24 cellular contexts compared by ENCODE assay signal in the genomic region with DNA sequence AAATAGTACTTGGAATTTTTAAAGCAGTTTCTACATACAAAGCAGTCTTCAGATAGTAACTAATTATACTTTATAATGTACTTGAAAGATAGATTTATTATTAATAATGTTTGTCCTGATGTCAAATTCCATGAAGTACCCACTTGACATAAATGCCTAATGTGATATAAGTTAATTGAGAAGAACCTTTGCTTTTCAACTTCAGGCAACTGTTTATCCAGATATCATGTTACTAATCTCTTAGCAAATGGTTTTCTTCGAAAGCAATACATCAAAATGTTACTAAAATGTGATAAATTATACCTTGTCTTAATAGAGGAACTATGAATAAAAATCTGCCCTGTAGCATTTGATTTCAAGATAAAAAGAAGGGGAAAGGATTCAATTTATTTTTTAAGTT.
"Had no signal": no experiment of that assay in that cellular context is flagged by ENCODE, and none has a peak within 500 bp of the region (broad histone marks: within the 10 kb centered on the region; RNA-seq: fewer than 3 reads in every experiment).

No MANE protein-coding gene starts in this region.

- DNase-seq: activated B cell treated with CpG ODN at 0.5 μM for 24 hours; activated CD4-positive, alpha-beta T cell treated with anti-CD3 and anti-CD28 coated beads for 1 hour; activated CD4-positive, alpha-beta T cell treated with anti-CD3 and anti-CD28 coated beads, Interleukin-2, amount 10 ng/mL, durations not matched to agents 24 days and 14 days; activated CD4-positive, alpha-beta T cell treated with anti-CD3 and anti-CD28 coated beads, Interleukin-2, amount 50 U/mL, for 48 hours; activated CD8-positive, alpha-beta memory T cell treated with anti-CD3 and anti-CD28 coated beads for 24 hours; activated gamma-delta T cell; activated naive CD4-positive, alpha-beta T cell treated with anti-CD3 and anti-CD28 coated beads for 36 hours; activated T-cell treated with anti-CD3 and anti-CD28 coated beads, Interleukin-2, amount 50 U/mL, for 4 hours; amygdala; cortex of kidney; KBM-7; NCI-H1048; NCI-H1436; NCI-H1694 treated with DMSO at 0.1 percent for 48 hours; NCI-H2029 treated with DMSO at 0.1 percent for 48 hours; NCI-H446; NCI-H526; OCI-M1; Right ventricle myocardium superior; RPMI8226; T-cell; T-helper 2 cell; T1000 had no signal

- ATAC-seq: activated T-cell treated with anti-CD3 and anti-CD28 coated beads, Interleukin-2, amount 50 U/mL, for 4 hours; Panc1; T-cell had no signal
